34 cellular contexts compared by ENCODE assay signal in genomic region chr11:34012734-34013133, GRCh38.
"Had no signal": no experiment of that assay in that cellular context is flagged by ENCODE, and none has a peak within 500 bp of the region (broad histone marks: within the 10 kb centered on the region; RNA-seq: fewer than 3 reads in every experiment).

No MANE protein-coding gene starts in this region.

- H3K27me3 ChIP-seq: adrenal gland, ascending aorta, body of pancreas, brain microvascular endothelial cell, breast epithelium, cardiac muscle cell had no signal

- H3K9me3 ChIP-seq: adrenal gland, ascending aorta, body of pancreas, breast epithelium had no signal

- H3K36me3 ChIP-seq: adrenal gland, ascending aorta, brain microvascular endothelial cell, breast epithelium, cardiac muscle cell had no signal

- DNase-seq: activated effector memory CD4-positive, alpha-beta T cell treated with anti-CD3 and anti-CD28 coated beads, Interleukin-2, amount 50 U/mL, for 16 hours; activated effector memory CD4-positive, alpha-beta T cell treated with Interleukin-2 at 50 U/mL for 16 hours; activated gamma-delta T cell; activated gamma-delta T cell treated with Interleukin-2 at 50 U/mL for 16 hours; activated naive CD4-positive, alpha-beta T cell; activated naive CD4-positive, alpha-beta T cell treated with anti-CD3 and anti-CD28 coated beads for 36 hours; activated naive CD4-positive, alpha-beta T cell treated with anti-CD3 and anti-CD28 coated beads, Interleukin-2, amount 10 ng/mL, durations not matched to agents 7 days and 5 days; activated naive CD4-positive, alpha-beta T cell treated with anti-CD3 and anti-CD28 coated beads, Interleukin-2, amount 50 U/mL, for 16 hours; activated naive CD4-positive, alpha-beta T cell treated with Interleukin-2 at 50 U/mL for 16 hours; activated naive CD8-positive, alpha-beta T cell treated with anti-CD3 and anti-CD28 coated beads for 36 hours; activated naive CD8-positive, alpha-beta T cell treated with anti-CD3 and anti-CD28 coated beads, Interleukin-2, amount 10 ng/mL, durations not matched to agents 7 days and 5 days; activated naive CD8-positive, alpha-beta T cell treated with anti-CD3 and anti-CD28 coated beads, Interleukin-2, amount 50 U/mL, for 24 hours; activated T-cell treated with anti-CD3 and anti-CD28 coated beads, Interleukin-2, amount 50 U/mL, for 1 hour; activated T-cell treated with anti-CD3 and anti-CD28 coated beads, Interleukin-2, amount 50 U/mL, for 24 hours; activated T-cell treated with anti-CD3 and anti-CD28 coated beads, Interleukin-2, amount 50 U/mL, for 4 hours; activated T-cell treated with anti-CD3 and anti-CD28 coated beads, Interleukin-2, amount 50 U/mL, for 48 hours; activated T-cell treated with anti-CD3 and anti-CD28 coated beads, Interleukin-2, amount 50 U/mL, for 72 hours; adrenal gland; amniotic stem cell; amygdala; anterior cingulate cortex; aorta; body of pancreas; brain microvascular endothelial cell; caudate nucleus; central memory CD4-positive, alpha-beta T cell; cerebellar nuclear complex had no signal

- FAIRE-seq: astrocyte, bronchial epithelial cell had no signal

- ATAC-seq: activated naive CD4-positive, alpha-beta T cell treated with anti-CD3 and anti-CD28 coated beads, Interleukin-2, amount 50 U/mL, for 72 hours; activated naive CD8-positive, alpha-beta T cell treated with anti-CD3 and anti-CD28 coated beads, Interleukin-2, amount 50 U/mL, for 24 hours; activated T-cell treated with anti-CD3 and anti-CD28 coated beads, Interleukin-2, amount 50 U/mL, for 4 hours; activated T-cell treated with anti-CD3 and anti-CD28 coated beads, Interleukin-2, amount 50 U/mL, for 72 hours; activated T-helper 17 cell treated with anti-CD3 and anti-CD28 coated beads, Interleukin-2, amount 50 U/mL, for 72 hours; body of pancreas had no signal

- H3K4me1 ChIP-seq: adrenal gland, ascending aorta, body of pancreas, breast epithelium had no signal

- H3K4me3 ChIP-seq: adrenal gland, ascending aorta, body of pancreas, breast epithelium, cardiac muscle cell had no signal

- H3K27ac ChIP-seq: adrenal gland, ascending aorta, body of pancreas, brain microvascular endothelial cell, breast epithelium, cardiac muscle cell had no signal
